8 cellular contexts compared by ENCODE assay signal in genomic region chr22:50251472-50252054, GRCh38. TPM values are rescaled to one million over a fixed set of nuclear protein-coding genes. Genes with fewer than 3 reads are reported as not detected.
A peak's percentile ranks its signal among the peaks of the same experiment; 100 is the strongest.
DNase-seq lines count a peak whose midpoint lies in the region; ATAC-seq and TF ChIP-seq lines count a peak whose summit lies in the region.

No MANE protein-coding gene starts in this region.

- no peak for DNase-seq in activated CD4-positive, alpha-beta T cell treated with anti-CD3 and anti-CD28 coated beads, Interleukin-2, amount 10 ng/mL, durations not matched to agents 7 days and 5 days
- no peak for DNase-seq in activated CD4-positive, alpha-beta T cell treated with anti-CD3 and anti-CD28 coated beads for 1 hour
- no peak for DNase-seq in adipocyte (ENCODE audit: low read depth)
- DNase-seq in kidney epithelial cell (ENCODE audit: low read depth) = no peak
- DNase-seq in thoracic aorta (ENCODE audit: low spot score) = no peak
- no peak for DNase-seq in amniotic stem cell (lab: John Stamatoyannopoulos, UW)
- DNase-seq in stimulated activated CD4-positive, alpha-beta T cell treated with anti-CD3 and anti-CD28 coated beads, Interleukin-1b, Interleukin-23, amount 100 ng/mL, for 48 hours = no peak

- peak overlapping the region; percentile 47 to 53 for H3K27ac ChIP-seq in thoracic aorta

- H3K36me3 ChIP-seq in adipocyte (ENCODE audit: control insufficient read depth, insufficient read depth, low read length, severe bottlenecking) = peaks cover 10% of the 10 kb centered on the region
- H3K36me3 ChIP-seq in kidney epithelial cell (ENCODE audit: control insufficient read depth, insufficient read depth, low read length) = peaks cover 1% of the 10 kb centered on the region
- no peaks in the 10 kb centered on the region for H3K36me3 ChIP-seq in thoracic aorta

- H3K9me3 Mint-ChIP-seq in activated CD4-positive, alpha-beta T cell treated with anti-CD3 and anti-CD28 coated beads, Interleukin-2, amount 10 ng/mL, durations not matched to agents 7 days and 5 days = no peaks in the 10 kb centered on the region

- H3K27me3 ChIP-seq in adipocyte (replicated peaks; ENCODE audit: control insufficient read depth, insufficient read depth, low read length) (no peaks in the 10 kb centered on the region), kidney epithelial cell (ENCODE audit: control insufficient read depth, insufficient read depth, low read length) (no peaks in the 10 kb centered on the region), thoracic aorta (replicated peaks; ENCODE audit: insufficient read depth) (no peaks in the 10 kb centered on the region)

- H3K4me3 Mint-ChIP-seq in activated CD4-positive, alpha-beta T cell treated with anti-CD3 and anti-CD28 coated beads, Interleukin-2, amount 10 ng/mL, durations not matched to agents 7 days and 5 days = peak overlapping the region; percentile 27

- TF ChIP-seq CTCF in kidney epithelial cell (IDR thresholded peaks at IDR 0.05; ENCODE audit: insufficient read depth, low read length, poor library complexity, severe bottlenecking) (no peak), thoracic aorta (IDR thresholded peaks at IDR 0.05) (no peak)

- peak overlapping the region; percentile 94 for H3K9ac ChIP-seq in adipocyte (ENCODE audit: low read length)

- H3K4me3 ChIP-seq in adipocyte (ENCODE audit: low read length) (peak overlapping the region; percentile 89), kidney epithelial cell (ENCODE audit: low read depth, low read length) (peak overlapping the region; percentile 47), thoracic aorta (peak overlapping the region; percentile 82)

- H3K4me1 Mint-ChIP-seq in activated CD4-positive, alpha-beta T cell treated with anti-CD3 and anti-CD28 coated beads, Interleukin-2, amount 10 ng/mL, durations not matched to agents 7 days and 5 days = peaks cover 19% of the 10 kb centered on the region

- CTCF ChIA-PET in activated CD4-positive, alpha-beta T cell treated with anti-CD3 and anti-CD28 coated beads, Interleukin-2, amount 10 ng/mL, durations not matched to agents 7 days and 5 days (lab: Charles Lee) = interaction anchor here (0.6 to 2.2 kb wide), 12 partner anchors 8 to 369 kb away, joined by 3 to 13 read pairs (median 4); partner anchors contain the start of gene SCO2

- H3K27me3 Mint-ChIP-seq in activated CD4-positive, alpha-beta T cell treated with anti-CD3 and anti-CD28 coated beads, Interleukin-2, amount 10 ng/mL, durations not matched to agents 7 days and 5 days = no peaks in the 10 kb centered on the region

- ATAC-seq in thoracic aorta (ENCODE audit: insufficient number of reproducible peaks, low FRiP score, low read depth) = peak; percentile 16
- ATAC-seq in GM18519 (IDR thresholded peaks at IDR 0.05; ENCODE audit: low FRiP score, unreplicated experiment) = no peak

- peaks cover 7% of the 10 kb centered on the region for H3K36me3 Mint-ChIP-seq in activated CD4-positive, alpha-beta T cell treated with anti-CD3 and anti-CD28 coated beads, Interleukin-2, amount 10 ng/mL, durations not matched to agents 7 days and 5 days (ENCODE audit: low read depth)

- H3K27ac Mint-ChIP-seq in activated CD4-positive, alpha-beta T cell treated with anti-CD3 and anti-CD28 coated beads, Interleukin-2, amount 10 ng/mL, durations not matched to agents 7 days and 5 days = no peak overlapping the region

- H3K4me1 ChIP-seq in adipocyte (ENCODE audit: control insufficient read depth, insufficient read depth, low read length) (peaks cover 13% of the 10 kb centered on the region), thoracic aorta (ENCODE audit: control insufficient read depth in 1 of 2, low read depth in 2 of 2) (peaks cover 13 to 31% of the 10 kb centered on the region in 2 donors)

- POLR2A ChIA-PET in activated CD4-positive, alpha-beta T cell treated with anti-CD3 and anti-CD28 coated beads, Interleukin-2, amount 10 ng/mL, durations not matched to agents 7 days and 5 days (lab: Charles Lee) = no interaction called here

- no peaks in the 10 kb centered on the region for H3K9me3 ChIP-seq in adipocyte (ENCODE audit: control insufficient read depth, low read length)
- H3K9me3 ChIP-seq in thoracic aorta = no peaks in the 10 kb centered on the region

RNA-seq across cellular contexts. Expression of gene HDAC10, which starts 0.5 kb away (rescaled TPM):
- 10 to 100 TPM; 68.3 to 93.6 TPM for total RNA-seq in activated CD4-positive, alpha-beta T cell treated with anti-CD3 and anti-CD28 coated beads, Interleukin-2, amount 10 ng/mL, durations not matched to agents 7 days and 5 days
- total RNA-seq in kidney epithelial cell = 21.1 and 34.8 TPM in 2 replicates
- total RNA-seq in thoracic aorta = 10 to 100 TPM; 55.2 to 60.0 TPM

RNA-seq across cellular contexts. Expression of gene TUBGCP6, which starts 6.7 kb away (rescaled TPM):
- total RNA-seq in activated CD4-positive, alpha-beta T cell treated with anti-CD3 and anti-CD28 coated beads, Interleukin-2, amount 10 ng/mL, durations not matched to agents 7 days and 5 days = 10 to 100 TPM; 62.9 to 71.4 TPM
- total RNA-seq in kidney epithelial cell = 27.2 and 33.6 TPM in 2 replicates
- 10 to 100 TPM; 52.3 to 80.1 TPM for total RNA-seq in thoracic aorta

RNA-seq across cellular contexts. Expression of gene MAPK12, which starts 9.9 kb away (rescaled TPM):
- 1 to 10 TPM; 2.9 TPM for total RNA-seq in activated CD4-positive, alpha-beta T cell treated with anti-CD3 and anti-CD28 coated beads, Interleukin-2, amount 10 ng/mL, durations not matched to agents 7 days and 5 days
- 25.5 and 27.3 TPM in 2 replicates for total RNA-seq in kidney epithelial cell
- 10 to 100 TPM in 1 of 2 donors, 1 to 10 TPM in 1; 8.9 to 10.4 TPM for total RNA-seq in thoracic aorta

RNA-seq across cellular contexts. Expression of gene MAPK11, which starts 18.6 kb away (rescaled TPM):
- total RNA-seq in activated CD4-positive, alpha-beta T cell treated with anti-CD3 and anti-CD28 coated beads, Interleukin-2, amount 10 ng/mL, durations not matched to agents 7 days and 5 days = 10 to 100 TPM; 10.7 to 12.6 TPM
- total RNA-seq in kidney epithelial cell = 11.9 and 12.9 TPM in 2 replicates
- 1 to 10 TPM; 5.8 to 8.8 TPM for total RNA-seq in thoracic aorta

RNA-seq across cellular contexts. Expression of gene SELENOO, which starts 50.8 kb away (rescaled TPM):
- 10 to 100 TPM; 17.4 to 25.5 TPM for total RNA-seq in activated CD4-positive, alpha-beta T cell treated with anti-CD3 and anti-CD28 coated beads, Interleukin-2, amount 10 ng/mL, durations not matched to agents 7 days and 5 days
- total RNA-seq in kidney epithelial cell = 12.0 and 14.8 TPM in 2 replicates
- total RNA-seq in thoracic aorta = 10 to 100 TPM; 25.6 to 41.0 TPM
